1 cellular context compared by ENCODE assay signal in the genomic region with DNA sequence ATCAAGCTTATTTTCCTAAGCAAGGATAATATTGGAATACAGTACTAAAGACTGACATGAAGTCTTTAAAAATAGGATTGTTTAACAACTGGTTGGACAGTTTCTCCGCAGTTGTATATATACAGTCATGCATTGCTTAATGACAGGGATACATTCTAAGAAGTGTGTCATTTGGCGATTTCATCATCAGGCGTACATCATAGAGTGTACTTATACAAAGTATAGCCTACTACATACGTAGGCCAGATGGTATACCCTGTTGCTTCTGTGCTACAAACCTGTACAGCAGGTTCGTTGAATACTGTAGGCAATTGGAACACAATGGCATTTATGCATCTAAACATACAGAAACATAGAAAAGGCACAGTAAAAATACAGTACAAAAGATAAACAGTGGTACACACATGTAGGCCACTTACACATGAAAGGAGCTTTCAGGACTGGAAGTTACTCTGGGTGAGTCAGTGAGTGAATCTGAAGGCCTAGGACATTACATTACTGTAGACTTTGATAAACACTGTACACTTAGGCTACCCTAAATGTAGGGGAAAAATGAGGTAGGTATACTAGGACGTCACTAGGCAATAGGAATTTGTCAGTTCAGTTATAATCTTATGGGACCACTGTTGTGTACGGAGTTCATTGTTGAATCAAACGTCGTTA.
TF ChIP-seq lines count a peak whose summit lies in the region.

No MANE protein-coding gene starts in this region.

TF ChIP-seq in SK-N-SH, 30 proteins besides CTCF, POLR2A, EP300 and RAD21:
- no peak for TF ChIP-seq MXI1 (IDR thresholded peaks at IDR 0.05; ENCODE audit: low read depth, low read length)
- TF ChIP-seq FOXJ3 (CRISPR knock-in tag; IDR thresholded peaks at IDR 0.05), result no peak
- no peak for TF ChIP-seq ELF1 (IDR thresholded peaks at IDR 0.05)
- TF ChIP-seq TEAD4 (IDR thresholded peaks at IDR 0.05; ENCODE audit: borderline replicate concordance, insufficient read depth), result no peak
- TF ChIP-seq FOXM1 (IDR thresholded peaks at IDR 0.05; ENCODE audit: low read depth), result no peak
- no peak for TF ChIP-seq MEF2A (IDR thresholded peaks at IDR 0.05; ENCODE audit: borderline replicate concordance, low read depth)
- no peak for TF ChIP-seq RXRA (IDR thresholded peaks at IDR 0.05; ENCODE audit: borderline replicate concordance, low read depth)
- TF ChIP-seq TAF1 (IDR thresholded peaks at IDR 0.05; ENCODE audit: borderline replicate concordance, low read depth, low read length), result no peak
- no peak for TF ChIP-seq POLR2AphosphoS5 (IDR thresholded peaks at IDR 0.05; ENCODE audit: low read depth, low read length)
- TF ChIP-seq GABPA (IDR thresholded peaks at IDR 0.05; ENCODE audit: low read depth), result no peak
- TF ChIP-seq YY1 (IDR thresholded peaks at IDR 0.05; ENCODE audit: low read depth), result no peak
- TF ChIP-seq EZH2phosphoT487 (IDR thresholded peaks at IDR 0.05; ENCODE audit: borderline replicate concordance, low read depth), result no peak
- TF ChIP-seq SMC3 (IDR thresholded peaks at IDR 0.05; ENCODE audit: low read depth, low read length), result no peak
- TF ChIP-seq RFX5 (IDR thresholded peaks at IDR 0.05; ENCODE audit: low read length), result no peak
- TF ChIP-seq CHD2 (IDR thresholded peaks at IDR 0.05; ENCODE audit: low read length, partially characterized antibody), result no peak
TF ChIP-seq in SK-N-SH: peak in this region for 0.
